8 cellular contexts compared by ENCODE assay signal in the genomic region with DNA sequence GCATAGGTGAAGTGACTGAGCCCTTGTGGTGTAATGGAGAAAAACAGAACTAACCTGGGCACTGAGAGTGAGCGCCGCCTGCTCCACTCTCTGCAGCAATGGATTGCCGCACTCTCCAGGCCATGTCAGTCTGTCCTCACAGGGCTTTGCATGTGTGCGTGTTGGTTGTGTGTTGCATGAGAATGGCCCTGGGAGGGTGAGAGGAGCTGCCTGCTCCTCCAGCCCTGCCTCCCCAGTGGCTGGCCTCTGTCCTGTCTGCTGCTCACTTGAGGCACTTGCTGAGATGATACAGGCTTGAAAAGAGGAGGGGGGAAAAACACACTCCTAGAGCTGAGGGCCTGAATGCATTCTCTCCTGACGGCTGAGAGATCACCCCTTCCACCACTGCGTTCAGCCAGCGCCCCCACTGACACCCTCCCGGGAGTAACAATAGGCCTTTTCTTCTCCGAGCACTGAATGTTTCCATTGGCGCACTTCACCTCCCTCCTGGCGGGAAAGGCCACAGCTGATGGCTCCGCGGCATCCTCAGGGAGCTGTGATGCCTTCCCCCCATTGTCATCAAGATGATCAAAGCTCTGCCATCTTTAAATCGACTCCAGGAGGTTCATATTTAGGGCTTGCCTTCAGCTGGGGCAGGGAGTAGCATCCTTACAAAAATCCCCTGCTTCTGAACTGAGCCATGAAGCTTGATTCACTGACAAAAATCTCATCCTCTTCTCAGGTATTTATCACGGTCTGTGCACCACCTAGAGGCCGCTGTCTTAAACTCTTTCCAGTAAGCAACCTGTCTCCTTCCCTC. TPM values are rescaled to one million over a fixed set of nuclear protein-coding genes. Genes with fewer than 3 reads are reported as not detected.
A peak's percentile ranks its signal among the peaks of the same experiment; 100 is the strongest.
DNase-seq lines count a peak whose midpoint lies in the region; ATAC-seq, FAIRE-seq and TF ChIP-seq lines count a peak whose summit lies in the region.

No MANE protein-coding gene starts in this region.

- intact Hi-C loops in kidney (cut with DNase I): loop anchor here (10.0 kb wide), 1 partner anchor 280 kb away; no protein-coding TSS in a partner anchor

- peaks cover 7 to 12% of the 10 kb centered on the region in 2 donors for H3K4me1 ChIP-seq in kidney (ENCODE audit: control insufficient read depth in 1 of 2, insufficient read depth in 1 of 2, low read depth in 1 of 2, low read length in 2 of 2)

- peak; percentile 63 for TF ChIP-seq CTCF in kidney (IDR thresholded peaks at IDR 0.05; ENCODE audit: borderline replicate concordance, extremely low read depth, insufficient read depth)

- peak; percentile 6 for DNase-seq in CD1c-positive myeloid dendritic cell (ENCODE audit: extremely low spot score)
- DNase-seq in RPMI7951 (ENCODE audit: low read depth): peak; percentile 57
- DNase-seq in caudate nucleus (lab: John Stamatoyannopoulos, UW): peak in 57 of 61 donors; percentile 16 to 87 (median 62)
- no peak for DNase-seq in kidney
- peak; percentile 21 for DNase-seq in stimulated activated CD8-positive, alpha-beta memory T cell treated with anti-CD3 and anti-CD28 coated beads, Interleukin-4, amount 100 ng/mL, for 24 hours (ENCODE audit: low read depth)
- DNase-seq in HPDE6-E6E7 (ENCODE audit: extremely low spot score): no peak

- no peaks in the 10 kb centered on the region for H3K9me3 ChIP-seq in kidney (ENCODE audit: control insufficient read depth in 1 of 2, low read length in 2 of 2)

- peak overlapping the region; percentile 17 for H3K27ac ChIP-seq in caudate nucleus (ENCODE audit: low read depth, low read length)
- H3K27ac ChIP-seq in kidney (ENCODE audit: low read depth in 2 of 2, low read length in 2 of 2): no peak overlapping the region

- no peak for FAIRE-seq in kidney (lab: Jason Lieb, UNC)

- H3K36me3 ChIP-seq in kidney (ENCODE audit: control insufficient read depth in 1 of 2, insufficient read depth in 2 of 2, low read length in 2 of 2): no peaks in the 10 kb centered on the region

- no peak for TF ChIP-seq EP300 in Ishikawa (IDR thresholded peaks at IDR 0.05; ENCODE audit: borderline replicate concordance)

- peak; percentile 81 for TF ChIP-seq RAD21 in Ishikawa (IDR thresholded peaks at IDR 0.05; ENCODE audit: low read depth)

- peak; percentile 63 for ATAC-seq in GM19035 (IDR thresholded peaks at IDR 0.05; ENCODE audit: unreplicated experiment)

- H3K9ac ChIP-seq in kidney (ENCODE audit: low read length in 2 of 2): no peak overlapping the region

- no peak overlapping the region for H3K4me3 ChIP-seq in kidney (ENCODE audit: low read length in 2 of 2)

TF ChIP-seq in Ishikawa, 13 proteins besides CTCF, POLR2A, EP300 and RAD21:
- TF ChIP-seq, protein P1, sequence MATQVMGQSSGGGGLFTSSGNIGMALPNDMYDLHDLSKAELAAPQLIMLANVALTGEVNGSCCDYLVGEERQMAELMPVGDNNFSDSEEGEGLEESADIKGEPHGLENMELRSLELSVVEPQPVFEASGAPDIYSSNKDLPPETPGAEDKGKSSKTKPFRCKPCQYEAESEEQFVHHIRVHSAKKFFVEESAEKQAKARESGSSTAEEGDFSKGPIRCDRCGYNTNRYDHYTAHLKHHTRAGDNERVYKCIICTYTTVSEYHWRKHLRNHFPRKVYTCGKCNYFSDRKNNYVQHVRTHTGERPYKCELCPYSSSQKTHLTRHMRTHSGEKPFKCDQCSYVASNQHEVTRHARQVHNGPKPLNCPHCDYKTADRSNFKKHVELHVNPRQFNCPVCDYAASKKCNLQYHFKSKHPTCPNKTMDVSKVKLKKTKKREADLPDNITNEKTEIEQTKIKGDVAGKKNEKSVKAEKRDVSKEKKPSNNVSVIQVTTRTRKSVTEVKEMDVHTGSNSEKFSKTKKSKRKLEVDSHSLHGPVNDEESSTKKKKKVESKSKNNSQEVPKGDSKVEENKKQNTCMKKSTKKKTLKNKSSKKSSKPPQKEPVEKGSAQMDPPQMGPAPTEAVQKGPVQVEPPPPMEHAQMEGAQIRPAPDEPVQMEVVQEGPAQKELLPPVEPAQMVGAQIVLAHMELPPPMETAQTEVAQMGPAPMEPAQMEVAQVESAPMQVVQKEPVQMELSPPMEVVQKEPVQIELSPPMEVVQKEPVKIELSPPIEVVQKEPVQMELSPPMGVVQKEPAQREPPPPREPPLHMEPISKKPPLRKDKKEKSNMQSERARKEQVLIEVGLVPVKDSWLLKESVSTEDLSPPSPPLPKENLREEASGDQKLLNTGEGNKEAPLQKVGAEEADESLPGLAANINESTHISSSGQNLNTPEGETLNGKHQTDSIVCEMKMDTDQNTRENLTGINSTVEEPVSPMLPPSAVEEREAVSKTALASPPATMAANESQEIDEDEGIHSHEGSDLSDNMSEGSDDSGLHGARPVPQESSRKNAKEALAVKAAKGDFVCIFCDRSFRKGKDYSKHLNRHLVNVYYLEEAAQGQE (IDR thresholded peaks at IDR 0.05; ENCODE audit: low read depth): no peak
- TF ChIP-seq, protein P2, sequence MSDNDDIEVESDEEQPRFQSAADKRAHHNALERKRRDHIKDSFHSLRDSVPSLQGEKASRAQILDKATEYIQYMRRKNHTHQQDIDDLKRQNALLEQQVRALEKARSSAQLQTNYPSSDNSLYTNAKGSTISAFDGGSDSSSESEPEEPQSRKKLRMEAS (IDR thresholded peaks at IDR 0.05): no peak
- TF ChIP-seq CREB1 (IDR thresholded peaks at IDR 0.05; ENCODE audit: low read depth): no peak
- TF ChIP-seq TAF1 (IDR thresholded peaks at IDR 0.05; ENCODE audit: low read depth): no peak
- no peak for TF ChIP-seq ZBTB7A (IDR thresholded peaks at IDR 0.05; ENCODE audit: low read depth)

RNA-seq across cellular contexts. Expression of a gene that starts 49.9 kb away (rescaled TPM):
- 1.2 TPM in 1 of 2 replicates, not detected in the other for total RNA-seq in RPMI7951 (2014; rRNA removed; shearing (Covaris generic))
- 0.50 TPM for total RNA-seq in kidney
- 3.6 TPM for polyA plus RNA-seq in kidney (ENCODE audit: insufficient read depth, low read depth, low replicate concordance)

Comparison
In these comparisons a context has a peak if more than half of its experiments do, and no peak if none do; other contexts are left out.
1. DNase-seq: peak in CD1c-positive myeloid dendritic cell (single experiment), RPMI7951 (single experiment), caudate nucleus (57 of 61) and stimulated activated CD8-positive, alpha-beta memory T cell treated with anti-CD3 and anti-CD28 coated beads, Interleukin-4, amount 100 ng/mL, for 24 hours (single experiment); none in kidney (single experiment) and HPDE6-E6E7 (single experiment).